Comparison of ENCODE assay signal across 16 cellular contexts in the genomic region with DNA sequence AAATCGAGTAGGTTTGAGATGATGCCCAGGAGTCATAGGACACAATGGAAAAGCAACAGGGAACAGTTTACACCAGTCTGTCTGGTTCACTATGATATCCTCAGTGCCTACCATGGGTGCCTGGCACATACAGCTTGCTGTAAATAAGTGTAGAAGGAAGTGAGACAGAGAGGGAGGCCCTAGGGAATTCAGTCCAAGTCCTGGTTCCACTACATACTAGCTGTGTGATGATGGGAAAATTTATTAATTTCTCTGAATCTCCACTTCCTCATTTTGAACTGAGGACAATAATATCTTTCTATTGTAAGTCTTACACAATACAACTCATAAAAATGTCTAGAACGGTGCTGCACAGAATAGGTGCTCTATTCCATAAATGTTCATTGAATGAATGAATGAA. TPM values are rescaled to one million over a fixed set of nuclear protein-coding genes. Genes with fewer than 3 reads are reported as not detected.
A peak's percentile ranks its signal among the peaks of the same experiment; 100 is the strongest.
DNase-seq lines count a peak whose midpoint lies in the region; ATAC-seq, FAIRE-seq and TF ChIP-seq lines count a peak whose summit lies in the region.
"Had no signal": no experiment of that assay in that cellular context is flagged by ENCODE, and none has a peak within 500 bp of the region (broad histone marks: within the 10 kb centered on the region; RNA-seq: fewer than 3 reads in every experiment).

No MANE protein-coding gene starts in this region.

- peak; percentile 7 to 56 for DNase-seq in NOMO-1 (lab: John Stamatoyannopoulos, UW; ENCODE audit: unreplicated experiment in 2 of 2)
- no peak for DNase-seq in NOMO-1 treated with dmso at 0.1 percent for 144 hours (lab: John Stamatoyannopoulos, UW; ENCODE audit: unreplicated experiment)
- DNase-seq in MV-4-11 (lab: John Stamatoyannopoulos, UW): peak; percentile 68
- no peak for DNase-seq in K562 (ENCODE audit: extremely low read depth in 1 of 4, low spot score in 3 of 4)
- peak; percentile 35 for DNase-seq in pons (ENCODE audit: low spot score)
- no peak for DNase-seq in DMS114 treated with DMSO at 0.1 percent for 48 hours (lab: John Stamatoyannopoulos, UW; ENCODE audit: unreplicated experiment)
- DNase-seq in activated CD4-positive, alpha-beta T cell treated with anti-CD3 and anti-CD28 coated beads for 4 hours: no peak
- no peak for DNase-seq in esophagus squamous epithelium (lab: John Stamatoyannopoulos, UW)
- DNase-seq: CD4-positive, alpha-beta T cell; NCI-H187 treated with DMSO at 0.1 percent for 48 hours; NCI-H2171 treated with DMSO at 0.1 percent for 48 hours; NCI-H510A; SK-N-SH had no signal

- H3K36me3 ChIP-seq in K562 (ENCODE audit: control insufficient read depth, insufficient read depth, low read length): no peaks in the 10 kb centered on the region
- no peaks in the 10 kb centered on the region for H3K36me3 ChIP-seq in esophagus squamous epithelium

- 30% methylated on average over 2 of the region's 2 CpGs for WGBS in K562 (ENCODE audit: insufficient coverage, low coverage, missing lambda C conversion rate)
- 67 to 73% methylated on average over 2 of the region's 2 CpGs for WGBS in esophagus squamous epithelium, 2 donors

- no peak overlapping the region for H2AFZ ChIP-seq in K562 (ENCODE audit: low read depth, low read length)

- TF ChIP-seq RAD21 in K562 (CRISPR knock-in tag; conservative IDR thresholded peaks at IDR 0.05 in 1 of 2, IDR thresholded peaks at IDR 0.05 in 1 of 2): no peak

- CTCF ChIA-PET in K562 (lab: Yijun Ruan, JAX; ENCODE audit: low intra/inter-chr PET ratio): no interaction called here

- TF ChIP-seq CTCF in K562 (IDR thresholded peaks at IDR 0.05 in 2 of 3, conservative IDR thresholded peaks at IDR 0.05 in 1 of 3; ENCODE audit: insufficient read depth in 2 of 3, low read depth in 1 of 3, low read length in 3 of 3) (no peak), esophagus squamous epithelium (IDR thresholded peaks at IDR 0.05) (no peak)

- no peak overlapping the region for H3K4me2 ChIP-seq in K562 (ENCODE audit: insufficient read depth, low read length)
- H3K4me2 ChIP-seq: SK-N-SH had no signal

- H3K79me2 ChIP-seq in K562 (ENCODE audit: control insufficient read depth, insufficient read depth, low read length): no peaks in the 10 kb centered on the region

- peaks cover 0 to 4% of the 10 kb centered on the region in 2 experiments; a peak in 2 of 5 replicates for H3K4me1 ChIP-seq in K562 (replicated peaks in 1 of 2; ENCODE audit: control insufficient read depth in 2 of 2, insufficient read depth in 2 of 2, low read length in 2 of 2)
- no peaks in the 10 kb centered on the region for H3K4me1 ChIP-seq in esophagus squamous epithelium

- H3K27ac ChIP-seq in K562 (ENCODE audit: extremely low read depth, low read depth, low read length): no peak overlapping the region
- no peak overlapping the region for H3K27ac ChIP-seq in esophagus squamous epithelium

- no peaks in the 10 kb centered on the region for H3K27me3 ChIP-seq in K562 (ENCODE audit: control insufficient read depth in 2 of 2, insufficient read depth in 2 of 2, low read length in 2 of 2)
- H3K27me3 ChIP-seq in esophagus squamous epithelium: peaks cover 0 to 15% (median 0%) of the 10 kb centered on the region in 4 donors

- no peak for FAIRE-seq in K562 (lab: Jason Lieb, UNC)
- FAIRE-seq: A204.1, D721Med had no signal

- H3K9me3 ChIP-seq in K562 (replicated peaks; ENCODE audit: control insufficient read depth, insufficient read depth, low read depth, low read length) (no peaks in the 10 kb centered on the region), esophagus squamous epithelium (no peaks in the 10 kb centered on the region)
- H3K9me3 ChIP-seq: SK-N-SH had no signal

- no peaks in the 10 kb centered on the region for H4K20me1 ChIP-seq in K562 (replicated peaks; ENCODE audit: control insufficient read depth, insufficient read depth, low read length)

- no peak for TF ChIP-seq EP300 in K562 (IDR thresholded peaks at IDR 0.05; ENCODE audit: low read length)

- ATAC-seq in K562: no peak
- ATAC-seq: HCT116 had no signal

- no TSS peak for BruUV-seq in K562 (replicated peaks; lab: Mats Ljungman, UMichigan)

- no peak overlapping the region for H3K4me3 ChIP-seq in K562
- no peak overlapping the region for H3K4me3 ChIP-seq in esophagus squamous epithelium

- H3K9me1 ChIP-seq in K562 (ENCODE audit: control insufficient read depth, insufficient read depth, low read length): no peaks in the 10 kb centered on the region

- in situ Hi-C loops in K562 (cut with MboI): no loop called here

- intact Hi-C loops in K562 (cut with micrococcal nuclease) (no loop called here), esophagus squamous epithelium (cut with DNase I) (no loop called here)

- no peak overlapping the region for H3K9ac ChIP-seq in K562 (ENCODE audit: insufficient read depth in 1 of 2, low read depth in 2 of 2, low read length in 2 of 2)
- H3K9ac ChIP-seq: SK-N-SH had no signal

- POLR2A ChIA-PET in K562 (lab: Yijun Ruan, JAX): interaction anchor here (0.8 kb wide), 1 partner anchor 15 kb away, joined by 4 read pairs; no protein-coding TSS in a partner anchor

- TF ChIP-seq POLR2A in K562 (conservative IDR thresholded peaks at IDR 0.05) (no peak), esophagus squamous epithelium (IDR thresholded peaks at IDR 0.05) (no peak)

TF ChIP-seq in K562, 482 proteins besides CTCF, POLR2A, EP300 and RAD21:
- TF ChIP-seq ZNF444 (CRISPR knock-in tag; IDR thresholded peaks at IDR 0.05) (no peak), SNIP1 (IDR thresholded peaks at IDR 0.05; ENCODE audit: low read depth) (no peak), DPF2 (IDR thresholded peaks at IDR 0.05) (no peak), SPI1 (IDR thresholded peaks at IDR 0.05; ENCODE audit: borderline replicate concordance, low read depth, low read length) (peak; percentile 85), TCF7 (IDR thresholded peaks at IDR 0.05; ENCODE audit: borderline replicate concordance) (no peak)

RNA-seq across cellular contexts. Expression of a gene that starts 53.4 kb away (rescaled TPM):
- 5.1 and 6.8 TPM in 2 replicates for total RNA-seq in K562 (2011; cell fraction: chromatin; rRNA removed; ENCODE audit: low replicate concordance)
- 2.4 and 2.8 TPM in 2 replicates for total RNA-seq in K562 (2011; cell fraction: nucleolus; rRNA removed)
- total RNA-seq in K562 (2011; cell fraction: nucleoplasm; rRNA removed): 5.9 and 11.5 TPM in 2 replicates
- 1.6 and 3.2 TPM in 2 replicates for total RNA-seq in K562 (2014; rRNA removed)
- total RNA-seq in K562 (2014; rRNA removed; fragmentation: Illumina TruSeq; extraction: Trizol): 0.89 and 0.98 TPM in 2 replicates
- 1.2 and 1.4 TPM in 2 replicates for total RNA-seq in K562 (2015; rRNA removed; fragmentation: Illumina TruSeq; extraction: Trizol)
- 1.1 and 1.8 TPM in 2 replicates for total RNA-seq in K562 (2021)
- polyA plus RNA-seq in K562 (2011; rRNA removed): 4.1 and 4.7 TPM in 2 replicates
- 4.5 and 4.7 TPM in 2 replicates for polyA plus RNA-seq in K562 (2011; cell fraction: cytosol; rRNA removed)
- 7.3 and 7.6 TPM in 2 replicates for polyA plus RNA-seq in K562 (2011; cell fraction: nucleus; rRNA removed)
- 3.0 and 7.0 TPM in 2 replicates for polyA plus RNA-seq in K562 (2012)
- polyA plus RNA-seq in K562 (2014; fragmentation: Illumina TruSeq; extraction: Trizol): 1.3 and 1.9 TPM in 2 replicates
- 1 to 10 TPM; 1.0 to 1.8 TPM for polyA plus RNA-seq in K562 (2014; fragmentation: Nextera tagmentation; extraction: Ambion mirVana)
- polyA plus RNA-seq in K562 (2014; rRNA removed): 2.7 and 3.3 TPM in 2 replicates
- polyA minus RNA-seq in K562 (2011; rRNA and poly(A)+ RNA removed): 1.2 and 1.4 TPM in 2 replicates
- 0.57 TPM in 1 of 2 replicates, not detected in the other for polyA minus RNA-seq in K562 (2011; cell fraction: cytosol; rRNA and poly(A)+ RNA removed)
- polyA minus RNA-seq in K562 (2011; cell fraction: nucleus; rRNA and poly(A)+ RNA removed): 1.1 and 1.8 TPM in 2 replicates
- 1 to 10 TPM; 1.7 to 9.8 (median 6.1) TPM for total RNA-seq in esophagus squamous epithelium

Comparison
In these comparisons a context has a peak if more than half of its experiments do, and no peak if none do; other contexts are left out.
1. DNase-seq: peak in NOMO-1 (2 of 2), MV-4-11 (single experiment) and pons (single experiment); none in NOMO-1 treated with dmso at 0.1 percent for 144 hours (single experiment), K562 (0 of 4), DMS114 treated with DMSO at 0.1 percent for 48 hours (single experiment), activated CD4-positive, alpha-beta T cell treated with anti-CD3 and anti-CD28 coated beads for 4 hours (0 of 2) and esophagus squamous epithelium (single experiment).